Comparison of ENCODE assay signal across 8 cellular contexts in the genomic region with DNA sequence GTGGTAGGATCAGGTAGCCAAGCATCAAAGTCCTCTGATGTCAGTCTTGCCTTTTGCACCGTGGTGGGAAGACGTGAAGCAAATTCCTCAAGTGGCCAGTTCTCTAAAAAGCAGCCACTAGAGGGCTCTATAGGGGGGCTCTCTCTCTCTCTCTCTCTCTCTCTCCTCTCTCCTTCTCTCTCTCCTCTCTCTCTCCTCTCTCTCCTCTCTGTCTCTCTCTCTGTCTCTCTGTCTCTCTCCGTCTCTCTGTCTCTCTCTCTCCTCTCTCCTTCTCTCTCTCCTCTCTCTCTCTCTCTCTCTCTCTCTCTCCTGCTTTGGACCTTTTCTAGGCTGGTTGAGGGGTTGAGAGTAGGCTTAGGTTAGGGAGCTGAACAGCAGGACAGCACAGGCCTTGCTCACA.
DNase-seq lines count a peak whose midpoint lies in the region; ATAC-seq and TF ChIP-seq lines count a peak whose summit lies in the region.

No MANE protein-coding gene starts in this region.

- H3K4me3 ChIP-seq in astrocyte of the spinal cord (ENCODE audit: low read depth, low read length), result no peak overlapping the region

- H3K4me1 Mint-ChIP-seq in stimulated activated memory B cell treated with anti-CD40 and anti-IgM and Interleukin-4, amounts not matched to agents 10 μg/mL and 1 μg/mL and 100 μg/mL, for 72 hours, result no peaks in the 10 kb centered on the region

- DNase-seq in EH (ENCODE audit: low read depth) (peak; percentile 60), Kasumi-1 (lab: John Stamatoyannopoulos, UW) (peak; percentile 57 to 72), astrocyte of the spinal cord (ENCODE audit: low read depth, low spot score) (peak; percentile 59), midbrain (lab: John Stamatoyannopoulos, UW) (peak; percentile 14), NCI-H1930 (lab: John Stamatoyannopoulos, UW) (no peak)
- no peak for DNase-seq in stimulated activated CD4-positive, alpha-beta T cell treated with anti-CD3 and anti-CD28 coated beads, Interleukin-2, amount 100 ng/mL, for 24 hours

- no peak for ATAC-seq in stimulated activated memory B cell treated with anti-CD40 and anti-IgM and Interleukin-4, amounts not matched to agents 10 μg/mL and 1 μg/mL and 100 μg/mL, for 72 hours
- ATAC-seq in HG02763 (IDR thresholded peaks at IDR 0.05; ENCODE audit: unreplicated experiment), result no peak

- peaks cover 10% of the 10 kb centered on the region for H3K27me3 Mint-ChIP-seq in stimulated activated memory B cell treated with anti-CD40 and anti-IgM and Interleukin-4, amounts not matched to agents 10 μg/mL and 1 μg/mL and 100 μg/mL, for 72 hours

- no peak overlapping the region for H3K27ac Mint-ChIP-seq in stimulated activated memory B cell treated with anti-CD40 and anti-IgM and Interleukin-4, amounts not matched to agents 10 μg/mL and 1 μg/mL and 100 μg/mL, for 72 hours

- H3K4me3 Mint-ChIP-seq in stimulated activated memory B cell treated with anti-CD40 and anti-IgM and Interleukin-4, amounts not matched to agents 10 μg/mL and 1 μg/mL and 100 μg/mL, for 72 hours, result no peak overlapping the region

- H3K36me3 Mint-ChIP-seq in stimulated activated memory B cell treated with anti-CD40 and anti-IgM and Interleukin-4, amounts not matched to agents 10 μg/mL and 1 μg/mL and 100 μg/mL, for 72 hours, result no peaks in the 10 kb centered on the region

- no peaks in the 10 kb centered on the region for H3K9me3 Mint-ChIP-seq in stimulated activated memory B cell treated with anti-CD40 and anti-IgM and Interleukin-4, amounts not matched to agents 10 μg/mL and 1 μg/mL and 100 μg/mL, for 72 hours

- in situ Hi-C loops in astrocyte of the spinal cord (cut with HindIII; ENCODE audit: low sequenced_read_pairs), result no loop called here

- peak; percentile 69 for TF ChIP-seq CTCF in astrocyte of the spinal cord (IDR thresholded peaks at IDR 0.05; ENCODE audit: low read depth, low read length)

Comparison
In these comparisons a context has a peak if more than half of its experiments do, and no peak if none do; other contexts are left out.
1. DNase-seq: peak in EH (single experiment), Kasumi-1 (2 of 2), astrocyte of the spinal cord (single experiment) and midbrain (single experiment); none in NCI-H1930 (0 of 2) and stimulated activated CD4-positive, alpha-beta T cell treated with anti-CD3 and anti-CD28 coated beads, Interleukin-2, amount 100 ng/mL, for 24 hours (0 of 2).